16 cellular contexts compared by ENCODE assay signal in genomic region chr5:7894860-7895259, GRCh38. TPM values are rescaled to one million over a fixed set of nuclear protein-coding genes. Genes with fewer than 3 reads are reported as not detected.
DNase-seq lines count a peak whose midpoint lies in the region; ATAC-seq and TF ChIP-seq lines count a peak whose summit lies in the region.
"Had no signal": no experiment of that assay in that cellular context is flagged by ENCODE, and none has a peak within 500 bp of the region (broad histone marks: within the 10 kb centered on the region; RNA-seq: fewer than 3 reads in every experiment).

No MANE protein-coding gene starts in this region.

- H3K27me3 ChIP-seq in tibial nerve (no peaks in the 10 kb centered on the region), thyroid gland (no peaks in the 10 kb centered on the region), esophagus squamous epithelium (no peaks in the 10 kb centered on the region)

- peaks cover 67% of the 10 kb centered on the region for H3K36me3 Mint-ChIP-seq in activated CD8-positive, alpha-beta memory T cell treated with anti-CD3 and anti-CD28 coated beads, Interleukin-2, amount 10 ng/mL, durations not matched to agents 7 days and 5 days
- peaks cover 34 to 69% of the 10 kb centered on the region in 2 donors for H3K36me3 Mint-ChIP-seq in stimulated activated naive B cell treated with anti-CD40 and anti-IgM and Interleukin-4, amounts not matched to agents 10 μg/mL and 1 μg/mL and 100 μg/mL, for 72 hours

- no peaks in the 10 kb centered on the region for H3K4me1 ChIP-seq in tibial nerve
- no peaks in the 10 kb centered on the region for H3K4me1 ChIP-seq in thyroid gland
- no peaks in the 10 kb centered on the region for H3K4me1 ChIP-seq in esophagus squamous epithelium
- H3K4me1 ChIP-seq: A549 had no signal

- no peaks in the 10 kb centered on the region for H3K27me3 Mint-ChIP-seq in activated CD8-positive, alpha-beta memory T cell treated with anti-CD3 and anti-CD28 coated beads, Interleukin-2, amount 10 ng/mL, durations not matched to agents 7 days and 5 days
- no peaks in the 10 kb centered on the region for H3K27me3 Mint-ChIP-seq in stimulated activated naive B cell treated with anti-CD40 and anti-IgM and Interleukin-4, amounts not matched to agents 10 μg/mL and 1 μg/mL and 100 μg/mL, for 72 hours
- H3K27me3 Mint-ChIP-seq: type B pancreatic cell had no signal

- H3K36me3 ChIP-seq in tibial nerve (peaks cover 0 to 91% (median 21%) of the 10 kb centered on the region in 3 donors), thyroid gland (peaks cover 44 to 62% of the 10 kb centered on the region in 2 donors), esophagus squamous epithelium (peaks cover 0 to 100% (median 40%) of the 10 kb centered on the region in 3 donors)

- H3K9me3 Mint-ChIP-seq in activated CD8-positive, alpha-beta memory T cell treated with anti-CD3 and anti-CD28 coated beads, Interleukin-2, amount 10 ng/mL, durations not matched to agents 7 days and 5 days (ENCODE audit: low read depth) = no peaks in the 10 kb centered on the region
- H3K9me3 Mint-ChIP-seq in stimulated activated naive B cell treated with anti-CD40 and anti-IgM and Interleukin-4, amounts not matched to agents 10 μg/mL and 1 μg/mL and 100 μg/mL, for 72 hours = no peaks in the 10 kb centered on the region
- H3K9me3 Mint-ChIP-seq: type B pancreatic cell had no signal

- ATAC-seq in activated CD8-positive, alpha-beta memory T cell treated with anti-CD3 and anti-CD28 coated beads, Interleukin-2, amount 10 ng/mL, durations not matched to agents 7 days and 5 days = peak; percentile 80
- ATAC-seq in GM21619 (IDR thresholded peaks at IDR 0.05; ENCODE audit: unreplicated experiment) (peak; percentile 96), HG03139 (IDR thresholded peaks at IDR 0.05; ENCODE audit: unreplicated experiment) (peak; percentile 96)
- peak; percentile 88 to 89 for ATAC-seq in stimulated activated naive B cell treated with anti-CD40 and anti-IgM and Interleukin-4, amounts not matched to agents 10 μg/mL and 1 μg/mL and 100 μg/mL, for 72 hours (replicated peaks)
- ATAC-seq: A549 had no signal

- 86 to 89% methylated on average over 2 of the region's 2 CpGs for WGBS in tibial nerve, 2 donors
- 88 to 92% methylated on average over 2 of the region's 2 CpGs for WGBS in thyroid gland, 2 donors
- 72 to 73% methylated on average over 2 of the region's 2 CpGs for WGBS in esophagus squamous epithelium, 2 donors

- no peak overlapping the region for H3K27ac ChIP-seq in tibial nerve
- H3K27ac ChIP-seq in thyroid gland = no peak overlapping the region
- no peak overlapping the region for H3K27ac ChIP-seq in esophagus squamous epithelium
- H3K27ac ChIP-seq: A549, left ventricle myocardium inferior had no signal

- no peak overlapping the region for H3K4me3 Mint-ChIP-seq in activated CD8-positive, alpha-beta memory T cell treated with anti-CD3 and anti-CD28 coated beads, Interleukin-2, amount 10 ng/mL, durations not matched to agents 7 days and 5 days
- H3K4me3 Mint-ChIP-seq in stimulated activated naive B cell treated with anti-CD40 and anti-IgM and Interleukin-4, amounts not matched to agents 10 μg/mL and 1 μg/mL and 100 μg/mL, for 72 hours = no peak overlapping the region
- H3K4me3 Mint-ChIP-seq: type B pancreatic cell had no signal

- TF ChIP-seq POLR2A in tibial nerve (IDR thresholded peaks at IDR 0.05) = no peak
- TF ChIP-seq POLR2A in thyroid gland (IDR thresholded peaks at IDR 0.05) = no peak
- no peak for TF ChIP-seq POLR2A in esophagus squamous epithelium (IDR thresholded peaks at IDR 0.05)

- DNase-seq in activated CD8-positive, alpha-beta memory T cell treated with anti-CD3 and anti-CD28 coated beads, Interleukin-2, amount 10 ng/mL, durations not matched to agents 7 days and 5 days = no peak
- DNase-seq in activated CD8-positive, alpha-beta memory T cell treated with anti-CD3 and anti-CD28 coated beads, Interleukin-2, amount 50 U/mL, for 4 hours = no peak
- DNase-seq in stimulated activated naive B cell treated with anti-CD40 and anti-IgM and Interleukin-4, amounts not matched to agents 10 μg/mL and 1 μg/mL and 100 μg/mL, for 72 hours = no peak
- no peak for DNase-seq in tibial nerve (ENCODE audit: low spot score in 2 of 2)
- DNase-seq in thyroid gland = no peak
- no peak for DNase-seq in esophagus squamous epithelium (lab: John Stamatoyannopoulos, UW)
- DNase-seq: caudate nucleus; DMS79; left ventricle myocardium inferior; NCI-H510A treated with DMSO at 0.1 percent for 48 hours; occipital lobe; stimulated activated CD4-positive, alpha-beta T cell treated with anti-CD3 and anti-CD28 coated beads, Interleukin-4, amount 100 ng/mL, for 1 hour had no signal

- H3K27ac Mint-ChIP-seq in activated CD8-positive, alpha-beta memory T cell treated with anti-CD3 and anti-CD28 coated beads, Interleukin-2, amount 10 ng/mL, durations not matched to agents 7 days and 5 days = peak overlapping the region; percentile 34
- no peak overlapping the region for H3K27ac Mint-ChIP-seq in stimulated activated naive B cell treated with anti-CD40 and anti-IgM and Interleukin-4, amounts not matched to agents 10 μg/mL and 1 μg/mL and 100 μg/mL, for 72 hours
- H3K27ac Mint-ChIP-seq: type B pancreatic cell had no signal

- H3K9me3 ChIP-seq in tibial nerve (no peaks in the 10 kb centered on the region), thyroid gland (no peaks in the 10 kb centered on the region), esophagus squamous epithelium (no peaks in the 10 kb centered on the region)
- H3K9me3 ChIP-seq: A549, left ventricle myocardium inferior had no signal

- CTCF ChIA-PET in activated CD8-positive, alpha-beta memory T cell treated with anti-CD3 and anti-CD28 coated beads, Interleukin-2, amount 10 ng/mL, durations not matched to agents 7 days and 5 days (lab: Charles Lee) = no interaction called here

- H3K4me3 ChIP-seq in tibial nerve = no peak overlapping the region
- H3K4me3 ChIP-seq in thyroid gland (replicated peaks in 1 of 3) = no peak overlapping the region
- no peak overlapping the region for H3K4me3 ChIP-seq in esophagus squamous epithelium
- H3K4me3 ChIP-seq: A549, left ventricle myocardium inferior had no signal

- intact Hi-C loops in thyroid gland (cut with DNase I) = no loop called here
- intact Hi-C loops in esophagus squamous epithelium (cut with DNase I) = no loop called here

- TF ChIP-seq CTCF in tibial nerve (IDR thresholded peaks at IDR 0.05) (no peak), thyroid gland (IDR thresholded peaks at IDR 0.05) (no peak), esophagus squamous epithelium (IDR thresholded peaks at IDR 0.05) (no peak)

- peaks cover 16% of the 10 kb centered on the region for H3K4me1 Mint-ChIP-seq in activated CD8-positive, alpha-beta memory T cell treated with anti-CD3 and anti-CD28 coated beads, Interleukin-2, amount 10 ng/mL, durations not matched to agents 7 days and 5 days
- peaks cover 7 to 13% of the 10 kb centered on the region in 2 donors for H3K4me1 Mint-ChIP-seq in stimulated activated naive B cell treated with anti-CD40 and anti-IgM and Interleukin-4, amounts not matched to agents 10 μg/mL and 1 μg/mL and 100 μg/mL, for 72 hours

- TF ChIP-seq EP300 in tibial nerve (IDR thresholded peaks at IDR 0.05) = no peak

RNA-seq across cellular contexts. Expression of gene MTRR, which starts 25.9 kb away (rescaled TPM):
- 10 to 100 TPM; 46.9 to 62.4 TPM for total RNA-seq in activated CD8-positive, alpha-beta memory T cell treated with anti-CD3 and anti-CD28 coated beads, Interleukin-2, amount 10 ng/mL, durations not matched to agents 7 days and 5 days
- 10 to 100 TPM; 34.3 to 48.0 (median 41.8) TPM for total RNA-seq in tibial nerve
- total RNA-seq in thyroid gland = 100 to 1,000 TPM in 1 of 4 donors, 10 to 100 TPM in 3; 39.8 to 138 (median 49.3) TPM
- total RNA-seq in esophagus squamous epithelium = 10 to 100 TPM; 12.7 to 33.2 (median 21.0) TPM

RNA-seq across cellular contexts. Expression of gene FASTKD3, which starts 26.0 kb away (rescaled TPM):
- 10 to 100 TPM; 10.5 to 14.7 TPM for total RNA-seq in activated CD8-positive, alpha-beta memory T cell treated with anti-CD3 and anti-CD28 coated beads, Interleukin-2, amount 10 ng/mL, durations not matched to agents 7 days and 5 days
- total RNA-seq in tibial nerve (10 to 100 TPM in 1 of 4 donors, 1 to 10 TPM in 3; 4.7 to 16.0 (median 8.2) TPM), thyroid gland (10 to 100 TPM in 3 of 4 donors, 1 to 10 TPM in 1; 8.7 to 16.0 (median 13.3) TPM), esophagus squamous epithelium (10 to 100 TPM in 3 of 4 donors, 1 to 10 TPM in 1; 4.4 to 14.0 (median 11.2) TPM)

RNA-seq across cellular contexts. Expression of gene CFAP90, which starts 43.9 kb away (rescaled TPM):
- total RNA-seq in activated CD8-positive, alpha-beta memory T cell treated with anti-CD3 and anti-CD28 coated beads, Interleukin-2, amount 10 ng/mL, durations not matched to agents 7 days and 5 days = not detected
- total RNA-seq in tibial nerve (not detected), thyroid gland (under 1 TPM in 3 of 4 donors, not detected in 1; 0.49 to 0.89 (median 0.81) TPM), esophagus squamous epithelium (not detected)
- total RNA-seq: left ventricle myocardium inferior had no signal
